23 cellular contexts compared by ENCODE assay signal in genomic region chr7:49579408-49579807, GRCh38.
"Had no signal": no experiment of that assay in that cellular context is flagged by ENCODE, and none has a peak within 500 bp of the region (broad histone marks: within the 10 kb centered on the region; RNA-seq: fewer than 3 reads in every experiment).

No MANE protein-coding gene starts in this region.

- H3K4me1 ChIP-seq: lower lobe of right lung, parathyroid adenoma, sigmoid colon, tibial nerve, upper lobe of left lung had no signal

- ATAC-seq: left ventricle myocardium superior; lower lobe of right lung; natural killer cell; right cardiac atrium; stimulated activated naive B cell treated with anti-CD40 and anti-IgM and Interleukin-4, amounts not matched to agents 10 μg/mL and 1 μg/mL and 100 μg/mL, for 72 hours had no signal

- H3K4me3 ChIP-seq: coronary artery, esophagus squamous epithelium, lower lobe of right lung, sigmoid colon, thoracic aorta, tibial nerve, upper lobe of left lung had no signal

- H2AFZ ChIP-seq: parathyroid adenoma had no signal

- FAIRE-seq: endometrium had no signal

- H3K79me2 ChIP-seq: parathyroid adenoma had no signal

- H3K4me3 Mint-ChIP-seq: immature natural killer cell; natural killer cell; stimulated activated naive B cell treated with anti-CD40 and anti-IgM and Interleukin-4, amounts not matched to agents 10 μg/mL and 1 μg/mL and 100 μg/mL, for 72 hours; stimulated activated naive CD8-positive, alpha-beta T cell treated with anti-CD3 and anti-CD28 coated beads, Interleukin-15, Interleukin-2, amounts not matched to agents 100 ng/mL and 50 ng/mL, for 24 hours had no signal

- H3K36me3 ChIP-seq: esophagus squamous epithelium, lower lobe of right lung, sigmoid colon, thoracic aorta, tibial nerve, upper lobe of left lung had no signal

- H3K27me3 Mint-ChIP-seq: progenitor cell of endocrine pancreas; stimulated activated naive B cell treated with anti-CD40 and anti-IgM and Interleukin-4, amounts not matched to agents 10 μg/mL and 1 μg/mL and 100 μg/mL, for 72 hours; stimulated activated naive CD8-positive, alpha-beta T cell treated with anti-CD3 and anti-CD28 coated beads, Interleukin-15, Interleukin-2, amounts not matched to agents 100 ng/mL and 50 ng/mL, for 24 hours had no signal

- H3K27ac ChIP-seq: coronary artery, esophagus squamous epithelium, lower lobe of right lung, parathyroid adenoma, sigmoid colon, thoracic aorta, tibial nerve, upper lobe of left lung had no signal

- H3K27ac Mint-ChIP-seq: immature natural killer cell; natural killer cell; progenitor cell of endocrine pancreas; stimulated activated naive B cell treated with anti-CD40 and anti-IgM and Interleukin-4, amounts not matched to agents 10 μg/mL and 1 μg/mL and 100 μg/mL, for 72 hours; stimulated activated naive CD8-positive, alpha-beta T cell treated with anti-CD3 and anti-CD28 coated beads, Interleukin-15, Interleukin-2, amounts not matched to agents 100 ng/mL and 50 ng/mL, for 24 hours had no signal

- H3K9me3 ChIP-seq: esophagus squamous epithelium, lower lobe of right lung, sigmoid colon, thoracic aorta, tibial nerve, upper lobe of left lung had no signal

- H3K27me3 ChIP-seq: esophagus squamous epithelium, tibial nerve, upper lobe of left lung had no signal

- H3K4me1 Mint-ChIP-seq: immature natural killer cell; natural killer cell; stimulated activated naive B cell treated with anti-CD40 and anti-IgM and Interleukin-4, amounts not matched to agents 10 μg/mL and 1 μg/mL and 100 μg/mL, for 72 hours had no signal

- H3K36me3 Mint-ChIP-seq: immature natural killer cell; natural killer cell; stimulated activated naive B cell treated with anti-CD40 and anti-IgM and Interleukin-4, amounts not matched to agents 10 μg/mL and 1 μg/mL and 100 μg/mL, for 72 hours had no signal

- H3K9ac ChIP-seq: parathyroid adenoma had no signal

- DNase-seq: dermis blood vessel endothelial cell; effector memory CD4-positive, alpha-beta T cell; erythroblast; esophagus squamous epithelium; foreskin melanocyte; hypothalamus; immature natural killer cell; lower lobe of right lung; natural killer cell; sigmoid colon; stimulated activated CD4-positive, alpha-beta T cell treated with anti-CD3 and anti-CD28 coated beads, Interleukin-2, amount 100 ng/mL, for 24 hours; stimulated activated CD4-positive, alpha-beta T cell treated with anti-CD3 and anti-CD28 coated beads, Interleukin-4, amount 100 ng/mL, for 4 hours; stimulated activated naive B cell treated with anti-CD40 and anti-IgM and Interleukin-4, amounts not matched to agents 10 μg/mL and 1 μg/mL and 100 μg/mL, for 72 hours had no signal
